15 cellular contexts compared by ENCODE assay signal in genomic region chr11:133040289-133040893, GRCh38.
A peak's percentile ranks its signal among the peaks of the same experiment; 100 is the strongest.
DNase-seq lines count a peak whose midpoint lies in the region; TF ChIP-seq lines count a peak whose summit lies in the region.
"Had no signal": no experiment of that assay in that cellular context is flagged by ENCODE, and none has a peak within 500 bp of the region (broad histone marks: within the 10 kb centered on the region; RNA-seq: fewer than 3 reads in every experiment).

No MANE protein-coding gene starts in this region.

- H3K9me3 ChIP-seq in hepatocyte (ENCODE audit: low read depth): no peaks in the 10 kb centered on the region
- H3K9me3 ChIP-seq: mucosa of descending colon, upper lobe of left lung had no signal

- peaks cover 18% of the 10 kb centered on the region; the same call in 1 of the 2 replicates for H3K27me3 Mint-ChIP-seq in HFFc6 (ENCODE audit: insufficient read depth)
- H3K27me3 Mint-ChIP-seq: stimulated activated naive B cell treated with anti-CD40 and anti-IgM and Interleukin-4, amounts not matched to agents 10 μg/mL and 1 μg/mL and 100 μg/mL, for 72 hours had no signal

- H3K9me2 ChIP-seq in hepatocyte (replicated peaks; ENCODE audit: insufficient read depth): no peaks in the 10 kb centered on the region

- H3K4me1 Mint-ChIP-seq in HFFc6 (ENCODE audit: low read depth): peaks cover 28% of the 10 kb centered on the region
- H3K4me1 Mint-ChIP-seq: stimulated activated naive B cell treated with anti-CD40 and anti-IgM and Interleukin-4, amounts not matched to agents 10 μg/mL and 1 μg/mL and 100 μg/mL, for 72 hours had no signal

- peak overlapping the region; percentile 23 for H3K4me2 ChIP-seq in hepatocyte

- H3K4me3 ChIP-seq in hepatocyte: no peak overlapping the region
- H3K4me3 ChIP-seq: coronary artery, mucosa of descending colon, upper lobe of left lung had no signal

- H3K4me1 ChIP-seq in hepatocyte (ENCODE audit: insufficient read depth): no peaks in the 10 kb centered on the region
- H3K4me1 ChIP-seq: upper lobe of left lung had no signal

- H3K27ac Mint-ChIP-seq in HFFc6: no peak overlapping the region; the same call in 1 of the 2 replicates
- H3K27ac Mint-ChIP-seq: stimulated activated naive B cell treated with anti-CD40 and anti-IgM and Interleukin-4, amounts not matched to agents 10 μg/mL and 1 μg/mL and 100 μg/mL, for 72 hours had no signal

- no peaks in the 10 kb centered on the region for H3K36me3 ChIP-seq in hepatocyte (replicated peaks; ENCODE audit: insufficient read depth, low read depth)
- H3K36me3 ChIP-seq: upper lobe of left lung had no signal

- peaks cover 8% of the 10 kb centered on the region for H3K27me3 ChIP-seq in hepatocyte
- H3K27me3 ChIP-seq: upper lobe of left lung had no signal

- no peak overlapping the region for H3K27ac ChIP-seq in hepatocyte
- H3K27ac ChIP-seq: coronary artery, upper lobe of left lung had no signal

- no peaks in the 10 kb centered on the region for H3K36me3 Mint-ChIP-seq in HFFc6 (ENCODE audit: low read depth)
- H3K36me3 Mint-ChIP-seq: stimulated activated naive B cell treated with anti-CD40 and anti-IgM and Interleukin-4, amounts not matched to agents 10 μg/mL and 1 μg/mL and 100 μg/mL, for 72 hours had no signal

- H3K4me3 Mint-ChIP-seq in HFFc6: peak overlapping the region; percentile 69
- H3K4me3 Mint-ChIP-seq: stimulated activated naive B cell treated with anti-CD40 and anti-IgM and Interleukin-4, amounts not matched to agents 10 μg/mL and 1 μg/mL and 100 μg/mL, for 72 hours had no signal

- no peaks in the 10 kb centered on the region for H4K20me1 ChIP-seq in hepatocyte (ENCODE audit: insufficient read depth, poor library complexity, severe bottlenecking)

- DNase-seq in A172 (ENCODE audit: low spot score) (peak; percentile 17), HFFc6 (peak; percentile 44), RKO (ENCODE audit: low spot score) (peak; percentile 6), hepatocyte (ENCODE audit: low spot score) (peak; percentile 41), NCI-H2107 (lab: John Stamatoyannopoulos, UW) (no peak), Ammon's horn (ENCODE audit: low spot score) (no peak)
- DNase-seq in activated CD8-positive, alpha-beta memory T cell treated with anti-CD3 and anti-CD28 coated beads, Interleukin-2, amount 50 U/mL, for 48 hours: no peak
- no peak for DNase-seq in activated CD4-positive, alpha-beta T cell treated with anti-CD3 and anti-CD28 coated beads, Interleukin-2, amount 50 U/mL, for 4 hours
- DNase-seq: activated effector memory CD4-positive, alpha-beta T cell treated with Interleukin-2 at 50 U/mL for 16 hours; mucosa of descending colon; NCI-H187 treated with DMSO at 0.1 percent for 48 hours; occipital lobe; stimulated activated naive B cell treated with anti-CD40 and anti-IgM and Interleukin-4, amounts not matched to agents 10 μg/mL and 1 μg/mL and 100 μg/mL, for 72 hours; upper lobe of left lung had no signal

- H3K9me3 Mint-ChIP-seq in HFFc6: no peaks in the 10 kb centered on the region; the same call in 1 of the 2 replicates

- 43% methylated on average over 8 of the region's 8 CpGs for WGBS in hepatocyte (ENCODE audit: low lambda C conversion rate, missing lambda C conversion rate)

- no peak overlapping the region for H2AFZ ChIP-seq in hepatocyte

- TF ChIP-seq CTCF in HFFc6 (IDR thresholded peaks at IDR 0.05): no peak
- no peak for TF ChIP-seq CTCF in hepatocyte (IDR thresholded peaks at IDR 0.05; ENCODE audit: poor library complexity)

- no peaks in the 10 kb centered on the region for H3K79me2 ChIP-seq in hepatocyte

Comparison
In these comparisons a context has a peak if more than half of its experiments do, and no peak if none do; other contexts are left out.
1. DNase-seq: peak in A172 (single experiment), HFFc6 (single experiment), RKO (single experiment) and hepatocyte (single experiment); none in NCI-H2107 (single experiment), Ammon's horn (single experiment), activated CD8-positive, alpha-beta memory T cell treated with anti-CD3 and anti-CD28 coated beads, Interleukin-2, amount 50 U/mL, for 48 hours (single experiment) and activated CD4-positive, alpha-beta T cell treated with anti-CD3 and anti-CD28 coated beads, Interleukin-2, amount 50 U/mL, for 4 hours (0 of 2).